In the genomic region with DNA sequence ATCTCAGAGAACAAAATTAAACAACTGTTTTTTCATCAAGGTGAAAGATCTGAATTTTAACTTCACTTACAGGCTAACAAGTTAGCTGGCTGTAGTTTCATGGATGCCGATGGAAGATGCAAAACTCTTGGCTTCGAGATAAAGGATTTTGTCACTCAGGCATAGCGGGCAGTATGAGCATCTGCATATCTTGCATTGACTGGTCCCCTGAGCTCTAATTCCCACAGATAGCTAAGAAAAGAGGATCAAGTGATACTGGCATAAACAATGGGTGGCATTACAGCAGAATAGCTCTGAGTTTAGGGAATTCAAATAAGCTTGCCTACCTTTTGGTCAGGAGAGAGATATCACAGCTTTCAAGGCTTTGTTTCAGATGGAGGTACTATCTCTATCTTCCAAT, we compare ENCODE assay signal across 29 cellular contexts. TPM values are rescaled to one million over a fixed set of nuclear protein-coding genes. Genes with fewer than 3 reads are reported as not detected.
"Had no signal": no experiment of that assay in that cellular context is flagged by ENCODE, and none has a peak within 500 bp of the region (broad histone marks: within the 10 kb centered on the region; RNA-seq: fewer than 3 reads in every experiment).

No MANE protein-coding gene starts in this region.

- H3K27me3 ChIP-seq: ovary, testis had no signal

- H3K27ac ChIP-seq: coronary artery, esophagus squamous epithelium, ovary, psoas muscle, sigmoid colon, testis, tibial artery had no signal

- H3K9me3 ChIP-seq: esophagus squamous epithelium, mucosa of descending colon, psoas muscle, sigmoid colon, testis, tibial artery had no signal

- H3K4me3 Mint-ChIP-seq: memory B cell; mesothelial cell of epicardium; naive thymus-derived CD4-positive, alpha-beta T cell; nephron; stimulated activated memory B cell treated with anti-CD40 and anti-IgM and Interleukin-4, amounts not matched to agents 10 μg/mL and 1 μg/mL and 100 μg/mL, for 72 hours; type B pancreatic cell had no signal

- H3K9me3 Mint-ChIP-seq: nephron had no signal

- H3K36me3 ChIP-seq: esophagus squamous epithelium, ovary, sigmoid colon, tibial artery had no signal

- H3K27ac Mint-ChIP-seq: memory B cell; mesothelial cell of epicardium; naive thymus-derived CD4-positive, alpha-beta T cell; nephron; stimulated activated memory B cell treated with anti-CD40 and anti-IgM and Interleukin-4, amounts not matched to agents 10 μg/mL and 1 μg/mL and 100 μg/mL, for 72 hours; type B pancreatic cell had no signal

- H3K36me3 Mint-ChIP-seq: memory B cell; mesothelial cell of epicardium; stimulated activated memory B cell treated with anti-CD40 and anti-IgM and Interleukin-4, amounts not matched to agents 10 μg/mL and 1 μg/mL and 100 μg/mL, for 72 hours; type B pancreatic cell had no signal

- H3K4me1 Mint-ChIP-seq: memory B cell; stimulated activated memory B cell treated with anti-CD40 and anti-IgM and Interleukin-4, amounts not matched to agents 10 μg/mL and 1 μg/mL and 100 μg/mL, for 72 hours had no signal

- H3K4me3 ChIP-seq: coronary artery, esophagus squamous epithelium, lung, mucosa of descending colon, ovary, psoas muscle, sigmoid colon, testis, tibial artery had no signal

- DNase-seq: dermis blood vessel endothelial cell; effector memory CD4-positive, alpha-beta T cell; erythroblast; esophagus squamous epithelium; foreskin melanocyte; mucosa of descending colon; naive thymus-derived CD4-positive, alpha-beta T cell; occipital lobe; ovary; posterior cingulate gyrus; psoas muscle; right cardiac atrium; sigmoid colon; stimulated activated CD4-positive, alpha-beta T cell treated with anti-CD3 and anti-CD28 coated beads, Interleukin-4, amount 100 ng/mL, for 4 hours; stimulated activated naive CD8-positive, alpha-beta T cell treated with anti-CD3 and anti-CD28 coated beads, Interleukin-15, Interleukin-2, amounts not matched to agents 100 U/mL and 50 U/mL, for 24 hours; substantia nigra; testis; tibial artery had no signal

RNA-seq across cellular contexts. Expression of gene CLVS2, which starts 1.8 kb away (rescaled TPM):
- total RNA-seq: dermis blood vessel endothelial cell; left lobe of liver; naive thymus-derived CD4-positive, alpha-beta T cell; renal cortical epithelial cell; right cardiac atrium had no signal
- polyA plus RNA-seq: keratinocyte; liver; lung; naive thymus-derived CD4-positive, alpha-beta T cell had no signal
